8 cellular contexts compared by ENCODE assay signal in the genomic region with DNA sequence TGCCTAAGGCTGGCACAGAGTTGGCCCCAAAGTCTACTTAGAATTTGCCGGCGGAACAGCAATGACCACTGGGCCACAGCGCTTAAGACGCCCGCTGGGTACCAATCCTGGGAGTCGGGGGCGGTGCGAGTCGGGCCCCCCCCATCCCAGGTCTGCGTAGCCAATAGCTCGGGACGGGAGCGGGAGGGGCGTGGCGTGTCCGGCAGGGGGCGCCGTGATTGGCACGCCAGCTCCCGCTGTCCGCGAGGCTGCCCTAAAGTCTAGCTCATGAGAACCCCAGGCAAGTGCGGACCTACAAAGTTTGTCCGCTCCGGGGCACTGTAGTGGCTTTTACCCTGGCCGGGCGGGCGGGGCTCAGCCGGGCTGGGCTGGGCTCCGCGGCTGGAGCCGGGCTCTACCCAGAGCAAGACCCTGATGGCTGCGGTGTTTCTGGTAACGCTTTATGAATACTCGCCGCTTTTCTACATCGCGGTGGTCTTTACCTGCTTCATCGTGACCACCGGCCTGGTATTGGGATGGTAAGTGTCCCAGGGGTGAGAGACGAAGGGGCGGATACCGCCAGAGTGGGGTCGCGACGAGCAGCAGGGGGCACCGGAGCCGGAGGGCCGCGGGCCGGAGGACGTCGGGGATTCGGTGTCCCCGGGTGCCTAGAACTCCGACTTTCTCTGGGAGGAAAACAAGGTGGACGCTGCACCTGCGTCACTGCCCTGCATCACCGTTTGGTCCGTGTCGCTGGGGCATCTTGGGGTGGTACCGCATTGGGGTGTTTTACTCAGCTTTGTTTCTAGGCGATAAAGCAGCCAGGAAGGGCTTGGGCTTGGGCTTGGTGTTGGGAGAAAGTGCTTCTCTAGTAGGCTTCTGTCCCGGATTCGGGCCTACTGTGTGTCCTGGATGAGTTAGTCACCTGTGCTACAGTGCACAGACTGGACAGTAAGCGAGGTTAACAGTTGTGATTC. TPM values are rescaled to one million over a fixed set of nuclear protein-coding genes. Genes with fewer than 3 reads are reported as not detected.
DNase-seq lines count a peak whose midpoint lies in the region; ATAC-seq and TF ChIP-seq lines count a peak whose summit lies in the region.

Gene CGRRF1 (plus strand): TSS at position 361 of the 956 bp plus-strand sequence. CDS start 54 bp downstream, at position 415.

- H3K4me3 Mint-ChIP-seq in CD8-positive, alpha-beta T cell, result peak within 1 kb of the TSS; percentile 96
- peak within 1 kb of the TSS; percentile 94 for H3K4me3 Mint-ChIP-seq in activated CD4-positive, alpha-beta memory T cell treated with anti-CD3 and anti-CD28 coated beads for 36 hours

- TF ChIP-seq CTCF in CD8-positive, alpha-beta T cell (IDR thresholded peaks at IDR 0.05), result peak; percentile 64
- peak; percentile 80 to 99 (median 95) for TF ChIP-seq CTCF in dorsolateral prefrontal cortex (IDR thresholded peaks at IDR 0.05 in 54 of 56, conservative IDR thresholded peaks at IDR 0.05 in 2 of 56; ENCODE audit: low read depth in 1 of 56, partially characterized antibody in 56 of 56)
- TF ChIP-seq CTCF in lower leg skin (IDR thresholded peaks at IDR 0.05), result no peak

- CTCF ChIA-PET in CD8-positive, alpha-beta T cell (lab: Charles Lee), result interaction anchor here (1.0 to 1.6 kb wide), 3 partner anchors 10 to 143 kb away, joined by 3 to 4 read pairs (median 3); no protein-coding TSS in a partner anchor
- CTCF ChIA-PET in activated CD4-positive, alpha-beta memory T cell treated with anti-CD3 and anti-CD28 coated beads for 36 hours (lab: Charles Lee), result interaction anchor here (0.6 to 5.3 kb wide), 14 partner anchors 9 to 541 kb away, joined by 3 to 30 read pairs (median 4); partner anchors contain the start of genes GCH1, GMFB and MAPK1IP1L

- peak within 1 kb of the TSS; percentile 92 for H3K27ac ChIP-seq in CD8-positive, alpha-beta T cell (ENCODE audit: low read depth, low read length)
- H3K27ac ChIP-seq in dorsolateral prefrontal cortex, result peak within 1 kb of the TSS; percentile 36 to 98 (median 85)

- no peaks in the 10 kb centered on the region for H3K9me3 Mint-ChIP-seq in CD8-positive, alpha-beta T cell
- no peaks in the 10 kb centered on the region for H3K9me3 Mint-ChIP-seq in activated CD4-positive, alpha-beta memory T cell treated with anti-CD3 and anti-CD28 coated beads for 36 hours

- intact Hi-C loops in CD8-positive, alpha-beta T cell (cut with DNase I, micrococcal nuclease), result loop anchor here (1.0 to 5.0 kb wide), 12 partner anchors 21 to 1072 kb away; partner anchors contain the start of genes ATG14 (in 1 of the 2), CDKN3 (in 1 of the 2), CNIH1 (in 1 of the 2) and GCH1 (in 1 of the 2)
- intact Hi-C loops in activated CD4-positive, alpha-beta memory T cell treated with anti-CD3 and anti-CD28 coated beads for 36 hours (cut with micrococcal nuclease), result loop anchor here (1.0 to 5.0 kb wide), 7 partner anchors 22 to 392 kb away; partner anchors contain the start of genes CNIH1, GCH1 and GMFB
- intact Hi-C loops in dorsolateral prefrontal cortex (cut with DNase I) (loop anchor here (1.0 to 10.0 kb wide), 7 partner anchors 22 to 262 kb away; partner anchors contain the start of genes GMFB (in 2 of the 2), CDKN3 (in 1 of the 2), CNIH1 (in 1 of the 2) and SAMD4A (in 1 of the 2)), lower leg skin (cut with DNase I; ENCODE audit: low total_unique reads) (no loop called here)

- H3K4me1 ChIP-seq in CD8-positive, alpha-beta T cell (ENCODE audit: insufficient read depth, low read length), result peaks cover 31% of the 10 kb centered on the region

- H3K4me1 Mint-ChIP-seq in CD8-positive, alpha-beta T cell (ENCODE audit: low read depth), result peaks cover 51% of the 10 kb centered on the region
- peaks cover 39% of the 10 kb centered on the region for H3K4me1 Mint-ChIP-seq in activated CD4-positive, alpha-beta memory T cell treated with anti-CD3 and anti-CD28 coated beads for 36 hours (ENCODE audit: low read depth)

- H3K9me3 ChIP-seq in CD8-positive, alpha-beta T cell (ENCODE audit: low read length), result no peaks in the 10 kb centered on the region

- no peak for TF ChIP-seq POLR2A in lower leg skin (IDR thresholded peaks at IDR 0.05)

- peaks cover 16% of the 10 kb centered on the region for H3K36me3 Mint-ChIP-seq in CD8-positive, alpha-beta T cell
- H3K36me3 Mint-ChIP-seq in activated CD4-positive, alpha-beta memory T cell treated with anti-CD3 and anti-CD28 coated beads for 36 hours, result peaks cover 3% of the 10 kb centered on the region

- peak within 1 kb of the TSS; percentile 92 for H3K27ac Mint-ChIP-seq in CD8-positive, alpha-beta T cell
- peak within 1 kb of the TSS; percentile 76 for H3K27ac Mint-ChIP-seq in activated CD4-positive, alpha-beta memory T cell treated with anti-CD3 and anti-CD28 coated beads for 36 hours

- POLR2A ChIA-PET in CD8-positive, alpha-beta T cell (lab: Charles Lee), result interaction anchor here (0.6 to 2.5 kb wide), 7 partner anchors 9 to 113 kb away, joined by 3 to 17 read pairs (median 3); partner anchors contain the start of genes CDKN3 and GMFB
- POLR2A ChIA-PET in activated CD4-positive, alpha-beta memory T cell treated with anti-CD3 and anti-CD28 coated beads for 36 hours (lab: Charles Lee), result interaction anchor here (0.7 to 2.5 kb wide), 3 partner anchors 17 to 61 kb away, joined by 3 to 11 read pairs (median 4); partner anchors contain the start of gene GMFB

- peak; percentile 95 for ATAC-seq in CD8-positive, alpha-beta T cell
- peak; percentile 98 for ATAC-seq in GM19452 (IDR thresholded peaks at IDR 0.05; ENCODE audit: unreplicated experiment)

- peaks cover 4% of the 10 kb centered on the region for H3K27me3 Mint-ChIP-seq in CD8-positive, alpha-beta T cell (ENCODE audit: low read depth)
- H3K27me3 Mint-ChIP-seq in activated CD4-positive, alpha-beta memory T cell treated with anti-CD3 and anti-CD28 coated beads for 36 hours, result no peaks in the 10 kb centered on the region

- H3K27me3 ChIP-seq in CD8-positive, alpha-beta T cell (ENCODE audit: insufficient read depth, low read length), result no peaks in the 10 kb centered on the region
- H3K27me3 ChIP-seq in dorsolateral prefrontal cortex, result no peaks in the 10 kb centered on the region

- peak; percentile 90 to 98 (median 95) for DNase-seq in CD8-positive, alpha-beta T cell
- DNase-seq in HK-2 (ENCODE audit: unreplicated experiment) (peak; percentile 97), NCI-H82 treated with DMSO at 0.1 percent for 48 hours (lab: John Stamatoyannopoulos, UW; ENCODE audit: unreplicated experiment) (peak; percentile 86), dorsolateral prefrontal cortex (peak; percentile 98 to 99 (median 99)), lower leg skin (ENCODE audit: low spot score in 2 of 2) (peak; percentile 95 to 99)
- DNase-seq in activated CD4-positive, alpha-beta memory T cell treated with anti-CD3 and anti-CD28 coated beads for 36 hours, result peak; percentile 99
- DNase-seq in stimulated activated CD4-positive, alpha-beta T cell treated with anti-CD3 and anti-CD28 coated beads, Interleukin-4, amount 100 ng/mL, for 48 hours (ENCODE audit: low read depth in 2 of 2), result peak; percentile 97 to 98

- no peaks in the 10 kb centered on the region for H3K36me3 ChIP-seq in CD8-positive, alpha-beta T cell (ENCODE audit: insufficient read depth, low read length)

- H3K4me3 ChIP-seq in CD8-positive, alpha-beta T cell (ENCODE audit: low read depth, low read length), result peak within 1 kb of the TSS; percentile 99
- H3K4me3 ChIP-seq in dorsolateral prefrontal cortex, result peak within 1 kb of the TSS; percentile 58 to 100 (median 97)
- H3K4me3 ChIP-seq in lower leg skin (ENCODE audit: low read depth, poor library complexity, severe bottlenecking), result peak within 1 kb of the TSS; percentile 76

- WGBS in lower leg skin, 2 donors, result 0 to 2% methylated on average over 51 to 61 of the region's 66 CpGs

RNA-seq across cellular contexts. Expression of gene CGRRF1, which starts in this region (rescaled TPM):
- total RNA-seq in CD8-positive, alpha-beta T cell, result 10 to 100 TPM; 59.6 to 59.9 TPM
- total RNA-seq in activated CD4-positive, alpha-beta memory T cell treated with anti-CD3 and anti-CD28 coated beads for 36 hours, result 10 to 100 TPM; 13.7 to 15.1 TPM
- total RNA-seq in dorsolateral prefrontal cortex (10 to 100 TPM; 18.9 to 43.4 (median 28.9) TPM), lower leg skin (10 to 100 TPM in 2 of 4 donors, 1 to 10 TPM in 2; 5.7 to 14.0 (median 10.2) TPM)

Comparison
In these comparisons a context has a peak if more than half of its experiments do, and no peak if none do; other contexts are left out.
1. Peak in every context shown above with its lines: DNase-seq, ATAC-seq, H3K4me3 ChIP-seq and H3K27ac ChIP-seq.
2. CTCF ChIP-seq: peak in CD8-positive, alpha-beta T cell (single experiment) and dorsolateral prefrontal cortex (56 of 56); none in lower leg skin (0 of 3).